Comparison of ENCODE assay signal across 24 cellular contexts in the genomic region with DNA sequence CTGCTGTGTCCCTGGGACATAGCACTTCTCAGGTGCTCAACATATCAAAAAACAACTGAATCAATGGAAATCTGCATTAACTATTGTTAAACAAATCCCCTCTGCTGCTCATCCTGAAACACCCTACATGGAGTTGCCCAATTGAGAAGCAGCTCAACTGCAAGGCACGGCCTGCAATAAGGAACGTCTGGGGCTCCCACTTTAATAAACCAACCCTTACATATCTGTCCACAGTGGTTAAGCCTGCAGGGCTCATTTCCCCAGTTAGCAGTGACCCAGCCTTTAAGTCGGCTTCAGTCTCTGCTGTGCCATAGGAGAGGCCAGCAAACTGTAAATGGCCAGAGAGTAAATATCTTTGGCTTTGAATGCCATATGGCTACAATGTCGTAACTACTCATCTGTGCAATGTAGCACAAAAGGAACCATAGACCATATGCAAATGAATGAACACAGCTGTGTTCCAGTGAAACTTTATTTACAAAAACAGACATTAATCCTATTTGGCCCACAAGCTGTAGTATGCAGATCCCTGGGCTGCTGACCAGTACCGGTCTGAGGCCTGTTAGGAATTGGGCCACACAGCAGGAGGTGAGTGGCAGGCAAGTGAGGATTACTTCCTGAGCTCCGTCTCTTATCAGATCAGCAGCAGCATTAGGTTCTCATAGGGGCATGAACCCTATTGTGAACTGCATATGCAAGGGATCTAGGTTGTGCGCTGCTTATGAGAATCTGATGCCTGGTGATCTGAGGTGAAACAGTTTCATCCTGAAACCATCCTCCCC.
DNase-seq lines count a peak whose midpoint lies in the region; ATAC-seq, FAIRE-seq and TF ChIP-seq lines count a peak whose summit lies in the region.
"Had no signal": no experiment of that assay in that cellular context is flagged by ENCODE, and none has a peak within 500 bp of the region (broad histone marks: within the 10 kb centered on the region; RNA-seq: fewer than 3 reads in every experiment).

No MANE protein-coding gene starts in this region.

- no peaks in the 10 kb centered on the region for H3K36me3 ChIP-seq in GM23338 (ENCODE audit: insufficient read depth)
- no peaks in the 10 kb centered on the region for H3K36me3 ChIP-seq in iPS-18a (ENCODE audit: control insufficient read depth, low read depth, low read length)
- H3K36me3 ChIP-seq: BE2C, SJSA1 had no signal

- H3K27ac ChIP-seq in GM23338 (ENCODE audit: low read depth) = peak overlapping the region; percentile 78
- peak overlapping the region; percentile 72 for H3K27ac ChIP-seq in iPS-18a (ENCODE audit: low read length)
- H3K27ac ChIP-seq: A549, HL-60, SJSA1 had no signal

- CTCF ChIA-PET in HEK293T (lab: Yijun Ruan, JAX) = no interaction called here

- H3K27me3 Mint-ChIP-seq in GM23338 (ENCODE audit: insufficient read depth, low read depth, poor library complexity) = no peaks in the 10 kb centered on the region

- TF ChIP-seq CTCF in GM23338 (conservative IDR thresholded peaks at IDR 0.05; ENCODE audit: low read depth in 2 of 2) = no peak

- peaks cover 16% of the 10 kb centered on the region; the same call in 2 of the 3 replicates for H3K9me3 Mint-ChIP-seq in GM23338

- no peaks in the 10 kb centered on the region for H3K27me3 ChIP-seq in GM23338 (ENCODE audit: insufficient read depth)
- no peaks in the 10 kb centered on the region for H3K27me3 ChIP-seq in iPS-18a (ENCODE audit: control insufficient read depth, insufficient read depth, low read length)
- H3K27me3 ChIP-seq: BE2C, SJSA1 had no signal

- H3K4me2 ChIP-seq in GM23338 = peak overlapping the region; percentile 59; the same call in 1 of the 2 replicates
- H3K4me2 ChIP-seq: A549 had no signal

- H3K9ac ChIP-seq in iPS-18a (ENCODE audit: low read length) = no peak overlapping the region

- H3K9me3 ChIP-seq in iPS-18a (ENCODE audit: control insufficient read depth, low read depth, low read length) = no peaks in the 10 kb centered on the region
- H3K9me3 ChIP-seq: A549, BE2C, SJSA1 had no signal

- H3K4me1 ChIP-seq in GM23338 (ENCODE audit: insufficient read depth) (peaks cover 16% of the 10 kb centered on the region), iPS-18a (ENCODE audit: control insufficient read depth, low read depth, low read length) (peaks cover 32% of the 10 kb centered on the region)
- H3K4me1 ChIP-seq: A549, BE2C, SJSA1 had no signal

- H3K4me3 Mint-ChIP-seq in GM23338 = peak overlapping the region; percentile 1; the same call in 1 of the 3 replicates
- H3K4me3 Mint-ChIP-seq: HFFc6 had no signal

- H4K20me1 ChIP-seq in GM23338 (replicated peaks; ENCODE audit: insufficient read depth) = no peaks in the 10 kb centered on the region

- ATAC-seq in GM23338 = peak; percentile 87
- ATAC-seq in HG02938 (IDR thresholded peaks at IDR 0.05; ENCODE audit: unreplicated experiment) = no peak
- ATAC-seq: A549, Right ventricle myocardium inferior had no signal

- peak overlapping the region; percentile 76 for H3K27ac Mint-ChIP-seq in GM23338
- H3K27ac Mint-ChIP-seq: HFFc6 had no signal

- no peaks in the 10 kb centered on the region for H3K79me2 ChIP-seq in GM23338 (replicated peaks; ENCODE audit: insufficient read depth)

- POLR2A ChIA-PET in HEK293T (lab: Yijun Ruan, JAX) = no interaction called here

- H3K9me2 ChIP-seq in GM23338 (ENCODE audit: insufficient read depth) = peaks cover 16% of the 10 kb centered on the region; the same call in 1 of the 2 replicates

- FAIRE-seq in HTR-8/SVneo (lab: Jason Lieb, UNC) = peak; percentile 83
- FAIRE-seq: A549, D721Med, GM18507 had no signal

- peaks cover 23% of the 10 kb centered on the region; the same call in 2 of the 3 replicates for H3K36me3 Mint-ChIP-seq in GM23338 (ENCODE audit: low read depth)

- H3K4me1 Mint-ChIP-seq in GM23338 = peaks cover 40% of the 10 kb centered on the region

- no peak overlapping the region for H2AFZ ChIP-seq in GM23338

- H3K4me3 ChIP-seq in GM23338 (no peak overlapping the region), iPS-18a (ENCODE audit: low read length) (peak overlapping the region; percentile 23)
- H3K4me3 ChIP-seq: A549, SJSA1 had no signal

- DNase-seq in GM23338 (ENCODE audit: low spot score) = peak; percentile 46
- DNase-seq in HTR-8/SVneo (ENCODE audit: insufficient read length, low spot score) = no peak
- peak; percentile 76 for DNase-seq in NCI-H82 (lab: John Stamatoyannopoulos, UW)
- DNase-seq in HEK293T (ENCODE audit: extremely low spot score) = no peak
- no peak for DNase-seq in NOMO-1 treated with dmso at 0.1 percent for 144 hours (lab: John Stamatoyannopoulos, UW; ENCODE audit: unreplicated experiment)
- no peak for DNase-seq in activated CD4-positive, CD25-positive, alpha-beta regulatory T cell treated with anti-CD3 and anti-CD28 coated beads, Interleukin-2, amount 50 U/mL, for 72 hours
- DNase-seq: BE2C, DMS53, GDM1, HFFc6, Kasumi-1, NCI-H1417 treated with DMSO at 0.1 percent for 48 hours, NCI-H187 treated with DMSO at 0.1 percent for 48 hours, NCI-H2107, NCI-H345, T-helper 1 cell had no signal

- 0 out of 2 replicates have a peak, but pooled peaks cover 4% of the 10 kb centered on the region for H3F3A ChIP-seq in GM23338 (replicated peaks; ENCODE audit: low read depth)

TF ChIP-seq in GM23338, 12 proteins besides CTCF, POLR2A, EP300 and RAD21 (continues in another document):
- TF ChIP-seq, protein P1, sequence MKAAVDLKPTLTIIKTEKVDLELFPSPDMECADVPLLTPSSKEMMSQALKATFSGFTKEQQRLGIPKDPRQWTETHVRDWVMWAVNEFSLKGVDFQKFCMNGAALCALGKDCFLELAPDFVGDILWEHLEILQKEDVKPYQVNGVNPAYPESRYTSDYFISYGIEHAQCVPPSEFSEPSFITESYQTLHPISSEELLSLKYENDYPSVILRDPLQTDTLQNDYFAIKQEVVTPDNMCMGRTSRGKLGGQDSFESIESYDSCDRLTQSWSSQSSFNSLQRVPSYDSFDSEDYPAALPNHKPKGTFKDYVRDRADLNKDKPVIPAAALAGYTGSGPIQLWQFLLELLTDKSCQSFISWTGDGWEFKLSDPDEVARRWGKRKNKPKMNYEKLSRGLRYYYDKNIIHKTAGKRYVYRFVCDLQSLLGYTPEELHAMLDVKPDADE (IDR thresholded peaks at IDR 0.05) = no peak
- TF ChIP-seq JUNB (IDR thresholded peaks at IDR 0.05; ENCODE audit: unreplicated experiment) = no peak
- TF ChIP-seq STAT1 (IDR thresholded peaks at IDR 0.05; ENCODE audit: unreplicated experiment) = no peak
- TF ChIP-seq ZNF331 (CRISPR knock-in tag; IDR thresholded peaks at IDR 0.05; ENCODE audit: low read depth) = no peak
- no peak for TF ChIP-seq NANOG (IDR thresholded peaks at IDR 0.05; ENCODE audit: borderline replicate concordance)

TF ChIP-seq in HEK293T, 16 proteins besides CTCF, POLR2A, EP300 and RAD21:
- TF ChIP-seq ELF4 (IDR thresholded peaks at IDR 0.05) (no peak), FOXA1 (IDR thresholded peaks at IDR 0.05) (no peak), PKNOX1 (IDR thresholded peaks at IDR 0.05) (no peak), TARDBP (IDR thresholded peaks at IDR 0.05) (no peak), FOXK2 (IDR thresholded peaks at IDR 0.05) (no peak), HDGF (IDR thresholded peaks at IDR 0.05; ENCODE audit: borderline replicate concordance) (no peak), LEF1 (IDR thresholded peaks at IDR 0.05; ENCODE audit: borderline replicate concordance) (no peak), FOXM1 (IDR thresholded peaks at IDR 0.05; ENCODE audit: borderline replicate concordance) (no peak), ZNF384 (IDR thresholded peaks at IDR 0.05) (no peak)

Comparison
In these comparisons a context has a peak if more than half of its experiments do, and no peak if none do; other contexts are left out.
1. DNase-seq: peak in GM23338 (single experiment) and NCI-H82 (single experiment); none in HTR-8/SVneo (single experiment), HEK293T (single experiment), NOMO-1 treated with dmso at 0.1 percent for 144 hours (single experiment) and activated CD4-positive, CD25-positive, alpha-beta regulatory T cell treated with anti-CD3 and anti-CD28 coated beads, Interleukin-2, amount 50 U/mL, for 72 hours (single experiment).